1 cellular context compared by ENCODE assay signal in the genomic region with DNA sequence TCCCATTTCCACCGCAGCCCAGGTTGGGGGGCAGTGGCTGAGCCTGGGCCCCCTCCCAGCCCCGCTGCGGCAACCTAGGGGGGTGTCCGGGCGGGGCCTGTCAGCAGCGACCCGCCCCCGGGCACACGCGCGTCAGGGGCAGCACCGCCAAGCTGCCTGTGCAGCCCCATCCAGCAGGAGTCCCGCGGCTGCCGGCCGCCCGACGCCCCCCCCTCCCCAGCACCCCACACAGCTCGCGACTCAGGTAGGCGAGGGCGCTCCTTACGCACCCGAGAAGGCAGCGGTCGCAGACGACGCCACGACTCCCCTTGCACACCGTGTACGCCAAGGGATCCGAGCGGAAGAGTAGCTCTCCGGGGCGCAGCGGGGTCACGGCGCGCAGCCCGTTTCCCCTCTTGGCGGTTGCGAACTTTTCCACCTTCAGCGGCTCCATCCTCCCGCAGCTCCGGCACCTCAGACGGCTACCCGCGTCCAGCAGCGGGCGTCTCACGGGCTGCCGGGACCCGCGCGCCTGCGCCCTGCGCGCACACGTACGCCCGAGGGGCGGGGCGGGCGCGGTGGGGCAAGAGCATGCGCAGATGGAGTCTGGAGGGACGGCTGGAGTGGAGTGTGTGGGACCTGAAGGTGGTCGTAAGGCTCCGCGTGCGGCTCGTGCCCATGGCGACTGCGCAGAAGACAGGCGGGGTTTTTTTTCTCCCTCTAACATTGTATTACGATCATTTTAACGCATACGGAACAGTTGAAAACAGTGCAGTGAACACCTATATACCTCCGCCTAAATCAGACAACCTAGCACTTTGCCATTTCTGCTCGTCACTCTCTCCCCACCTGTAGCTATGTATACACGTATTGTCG.
TF ChIP-seq lines count a peak whose summit lies in the region.

TSS of gene SMYD3 (minus strand) at position 495 of the 855 bp plus-strand sequence.

TF ChIP-seq in HepG2, 621 proteins besides CTCF, POLR2A, EP300 and RAD21 (continued from another document and continues in another):
- TF ChIP-seq, protein P1, sequence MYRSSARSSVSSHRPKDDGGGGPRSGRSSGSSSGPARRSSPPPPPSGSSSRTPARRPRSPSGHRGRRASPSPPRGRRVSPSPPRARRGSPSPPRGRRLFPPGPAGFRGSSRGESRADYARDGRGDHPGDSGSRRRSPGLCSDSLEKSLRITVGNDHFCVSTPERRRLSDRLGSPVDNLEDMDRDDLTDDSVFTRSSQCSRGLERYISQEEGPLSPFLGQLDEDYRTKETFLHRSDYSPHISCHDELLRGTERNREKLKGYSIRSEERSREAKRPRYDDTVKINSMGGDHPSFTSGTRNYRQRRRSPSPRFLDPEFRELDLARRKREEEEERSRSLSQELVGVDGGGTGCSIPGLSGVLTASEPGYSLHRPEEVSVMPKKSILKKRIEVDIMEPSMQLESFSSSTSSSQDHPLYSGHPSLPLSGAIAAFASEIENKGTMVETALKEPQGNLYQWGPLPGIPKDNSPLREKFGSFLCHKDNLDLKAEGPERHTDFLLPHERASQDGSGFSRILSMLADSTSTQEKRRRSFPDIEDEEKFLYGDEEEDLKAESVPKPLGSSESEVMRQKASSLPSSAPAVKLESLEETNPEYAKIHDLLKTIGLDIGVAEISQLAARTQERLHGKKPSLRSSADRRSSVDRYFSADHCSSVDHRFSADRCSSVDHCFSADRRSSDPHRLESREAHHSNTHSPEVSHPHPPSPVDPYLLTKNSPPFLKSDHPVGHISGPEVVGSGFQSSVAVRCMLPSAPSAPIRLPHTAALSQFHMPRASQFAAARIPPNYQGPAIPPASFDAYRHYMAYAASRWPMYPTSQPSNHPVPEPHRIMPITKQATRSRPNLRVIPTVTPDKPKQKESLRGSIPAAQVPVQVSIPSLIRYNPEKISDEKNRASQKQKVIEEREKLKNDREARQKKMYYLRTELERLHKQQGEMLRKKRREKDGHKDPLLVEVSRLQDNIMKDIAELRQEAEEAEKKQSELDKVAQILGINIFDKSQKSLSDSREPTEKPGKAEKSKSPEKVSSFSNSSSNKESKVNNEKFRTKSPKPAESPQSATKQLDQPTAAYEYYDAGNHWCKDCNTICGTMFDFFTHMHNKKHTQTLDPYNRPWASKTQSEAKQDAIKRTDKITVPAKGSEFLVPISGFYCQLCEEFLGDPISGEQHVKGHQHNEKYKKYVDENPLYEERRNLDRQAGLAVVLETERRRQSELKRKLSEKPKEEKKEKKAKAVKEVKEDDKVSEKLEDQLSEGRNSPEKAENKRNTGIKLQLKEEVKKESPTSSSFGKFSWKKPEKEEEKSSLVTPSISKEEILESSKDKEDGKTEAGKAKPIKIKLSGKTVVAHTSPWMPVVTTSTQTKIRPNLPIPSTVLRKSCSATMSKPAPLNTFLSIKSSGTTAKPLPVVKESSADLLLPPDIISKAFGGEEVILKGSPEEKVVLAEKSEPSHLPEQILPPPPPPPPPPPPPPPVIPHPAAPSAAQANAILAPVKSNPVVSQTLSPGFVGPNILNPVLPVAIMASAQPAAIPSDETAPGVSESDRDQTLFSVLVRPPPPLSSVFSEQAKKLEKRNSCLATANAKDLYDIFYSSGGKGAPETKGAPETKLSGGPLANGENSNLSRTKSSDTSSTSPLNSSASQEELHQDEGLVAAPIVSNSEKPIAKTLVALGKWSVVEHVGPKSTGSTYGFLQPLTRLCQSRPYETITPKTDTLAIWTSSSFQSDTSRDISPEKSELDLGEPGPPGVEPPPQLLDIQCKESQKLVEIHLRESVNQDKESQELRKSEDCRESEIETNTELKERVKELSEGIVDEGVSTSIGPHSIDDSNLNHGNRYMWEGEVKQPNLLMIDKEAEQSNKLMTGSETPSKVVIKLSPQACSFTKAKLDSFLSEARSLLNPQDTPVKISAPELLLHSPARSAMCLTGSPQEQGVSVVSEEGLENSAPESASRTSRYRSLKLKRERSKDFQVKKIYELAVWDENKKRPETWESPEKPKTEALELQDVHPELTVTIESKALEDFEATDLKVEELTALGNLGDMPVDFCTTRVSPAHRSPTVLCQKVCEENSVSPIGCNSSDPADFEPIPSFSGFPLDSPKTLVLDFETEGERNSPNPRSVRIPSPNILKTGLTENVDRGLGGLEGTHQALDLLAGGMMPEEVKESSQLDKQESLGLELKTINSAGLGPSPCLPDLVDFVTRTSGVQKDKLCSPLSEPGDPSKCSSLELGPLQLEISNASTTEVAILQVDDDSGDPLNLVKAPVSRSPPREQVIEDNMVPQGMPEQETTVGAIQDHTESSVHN (CRISPR knock-in tag; IDR thresholded peaks at IDR 0.05): no peak
- TF ChIP-seq, protein P2, sequence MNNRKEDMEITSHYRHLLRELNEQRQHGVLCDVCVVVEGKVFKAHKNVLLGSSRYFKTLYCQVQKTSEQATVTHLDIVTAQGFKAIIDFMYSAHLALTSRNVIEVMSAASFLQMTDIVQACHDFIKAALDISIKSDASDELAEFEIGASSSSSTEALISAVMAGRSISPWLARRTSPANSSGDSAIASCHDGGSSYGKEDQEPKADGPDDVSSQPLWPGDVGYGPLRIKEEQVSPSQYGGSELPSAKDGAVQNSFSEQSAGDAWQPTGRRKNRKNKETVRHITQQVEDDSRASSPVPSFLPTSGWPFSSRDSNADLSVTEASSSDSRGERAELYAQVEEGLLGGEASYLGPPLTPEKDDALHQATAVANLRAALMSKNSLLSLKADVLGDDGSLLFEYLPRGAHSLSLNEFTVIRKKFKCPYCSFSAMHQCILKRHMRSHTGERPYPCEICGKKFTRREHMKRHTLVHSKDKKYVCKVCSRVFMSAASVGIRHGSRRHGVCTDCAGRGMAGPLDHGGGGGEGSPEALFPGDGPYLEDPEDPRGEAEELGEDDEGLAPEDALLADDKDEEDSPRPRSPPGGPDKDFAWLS (CRISPR knock-in tag; IDR thresholded peaks at IDR 0.05; ENCODE audit: borderline replicate concordance): no peak
- TF ChIP-seq ZNF747 (CRISPR knock-in tag; IDR thresholded peaks at IDR 0.05; ENCODE audit: borderline replicate concordance) (no peak), POGZ (CRISPR knock-in tag; IDR thresholded peaks at IDR 0.05) (no peak; the same call in 1 of the 2 replicates), HOXA3 (CRISPR knock-in tag; IDR thresholded peaks at IDR 0.05) (peak; percentile 59; the same call in 1 of the 2 replicates), FUBP1 (CRISPR knock-in tag; IDR thresholded peaks at IDR 0.05; ENCODE audit: borderline replicate concordance) (no peak), STAT6 (CRISPR knock-in tag; IDR thresholded peaks at IDR 0.05; ENCODE audit: borderline replicate concordance) (no peak), GMEB1 (CRISPR knock-in tag; IDR thresholded peaks at IDR 0.05; ENCODE audit: borderline replicate concordance) (peak; percentile 76), SRSF1 (optimal IDR thresholded peaks at IDR 0.05; ENCODE audit: low read depth, low read length) (peak; percentile 68), ZNF343 (CRISPR knock-in tag; IDR thresholded peaks at IDR 0.05) (no peak), KLF16 (CRISPR knock-in tag; IDR thresholded peaks at IDR 0.05) (no peak), FOXJ3 (CRISPR knock-in tag; IDR thresholded peaks at IDR 0.05; ENCODE audit: borderline replicate concordance) (no peak), FOXA3 (CRISPR knock-in tag; IDR thresholded peaks at IDR 0.05) (no peak), CENPX (CRISPR knock-in tag; IDR thresholded peaks at IDR 0.05) (no peak), HNRNPL (IDR thresholded peaks at IDR 0.05; ENCODE audit: low read depth, low read length) (no peak), THAP11 (CRISPR knock-in tag; IDR thresholded peaks at IDR 0.05) (peak; percentile 48), NR0B2 (CRISPR knock-in tag; IDR thresholded peaks at IDR 0.05) (no peak), NR2F6 (IDR thresholded peaks at IDR 0.05) (no peak), NR2F6 (CRISPR knock-in tag; IDR thresholded peaks at IDR 0.05) (no peak), DNMT1 (CRISPR knock-in tag; IDR thresholded peaks at IDR 0.05) (no peak; the same call in 1 of the 2 replicates), BORCS8-MEF2B (CRISPR knock-in tag; IDR thresholded peaks at IDR 0.05) (0 out of 2 replicates have a peak, but pooled peaks have one; percentile 56), MYC (CRISPR knock-in tag; IDR thresholded peaks at IDR 0.05; ENCODE audit: borderline replicate concordance) (peak; percentile 56), BRF2 (CRISPR knock-in tag; IDR thresholded peaks at IDR 0.05) (no peak)
- TF ChIP-seq, protein P3, sequence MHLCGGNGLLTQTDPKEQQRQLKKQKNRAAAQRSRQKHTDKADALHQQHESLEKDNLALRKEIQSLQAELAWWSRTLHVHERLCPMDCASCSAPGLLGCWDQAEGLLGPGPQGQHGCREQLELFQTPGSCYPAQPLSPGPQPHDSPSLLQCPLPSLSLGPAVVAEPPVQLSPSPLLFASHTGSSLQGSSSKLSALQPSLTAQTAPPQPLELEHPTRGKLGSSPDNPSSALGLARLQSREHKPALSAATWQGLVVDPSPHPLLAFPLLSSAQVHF (CRISPR knock-in tag; IDR thresholded peaks at IDR 0.05): no peak
- TF ChIP-seq, protein P4, sequence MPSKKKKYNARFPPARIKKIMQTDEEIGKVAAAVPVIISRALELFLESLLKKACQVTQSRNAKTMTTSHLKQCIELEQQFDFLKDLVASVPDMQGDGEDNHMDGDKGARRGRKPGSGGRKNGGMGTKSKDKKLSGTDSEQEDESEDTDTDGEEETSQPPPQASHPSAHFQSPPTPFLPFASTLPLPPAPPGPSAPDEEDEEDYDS (CRISPR knock-in tag; IDR thresholded peaks at IDR 0.05): no peak
- TF ChIP-seq, protein P5, sequence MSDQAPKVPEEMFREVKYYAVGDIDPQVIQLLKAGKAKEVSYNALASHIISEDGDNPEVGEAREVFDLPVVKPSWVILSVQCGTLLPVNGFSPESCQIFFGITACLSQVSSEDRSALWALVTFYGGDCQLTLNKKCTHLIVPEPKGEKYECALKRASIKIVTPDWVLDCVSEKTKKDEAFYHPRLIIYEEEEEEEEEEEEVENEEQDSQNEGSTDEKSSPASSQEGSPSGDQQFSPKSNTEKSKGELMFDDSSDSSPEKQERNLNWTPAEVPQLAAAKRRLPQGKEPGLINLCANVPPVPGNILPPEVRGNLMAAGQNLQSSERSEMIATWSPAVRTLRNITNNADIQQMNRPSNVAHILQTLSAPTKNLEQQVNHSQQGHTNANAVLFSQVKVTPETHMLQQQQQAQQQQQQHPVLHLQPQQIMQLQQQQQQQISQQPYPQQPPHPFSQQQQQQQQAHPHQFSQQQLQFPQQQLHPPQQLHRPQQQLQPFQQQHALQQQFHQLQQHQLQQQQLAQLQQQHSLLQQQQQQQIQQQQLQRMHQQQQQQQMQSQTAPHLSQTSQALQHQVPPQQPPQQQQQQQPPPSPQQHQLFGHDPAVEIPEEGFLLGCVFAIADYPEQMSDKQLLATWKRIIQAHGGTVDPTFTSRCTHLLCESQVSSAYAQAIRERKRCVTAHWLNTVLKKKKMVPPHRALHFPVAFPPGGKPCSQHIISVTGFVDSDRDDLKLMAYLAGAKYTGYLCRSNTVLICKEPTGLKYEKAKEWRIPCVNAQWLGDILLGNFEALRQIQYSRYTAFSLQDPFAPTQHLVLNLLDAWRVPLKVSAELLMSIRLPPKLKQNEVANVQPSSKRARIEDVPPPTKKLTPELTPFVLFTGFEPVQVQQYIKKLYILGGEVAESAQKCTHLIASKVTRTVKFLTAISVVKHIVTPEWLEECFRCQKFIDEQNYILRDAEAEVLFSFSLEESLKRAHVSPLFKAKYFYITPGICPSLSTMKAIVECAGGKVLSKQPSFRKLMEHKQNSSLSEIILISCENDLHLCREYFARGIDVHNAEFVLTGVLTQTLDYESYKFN (CRISPR knock-in tag; conservative IDR thresholded peaks at IDR 0.05): no peak
